In genomic region chr1:109383087-109383779, GRCh38 we compare ENCODE assay signal across 18 cellular contexts. TPM values are rescaled to one million over a fixed set of nuclear protein-coding genes. Genes with fewer than 3 reads are reported as not detected.
DNase-seq lines count a peak whose midpoint lies in the region; ATAC-seq and TF ChIP-seq lines count a peak whose summit lies in the region.
"Had no signal": no experiment of that assay in that cellular context is flagged by ENCODE, and none has a peak within 500 bp of the region (broad histone marks: within the 10 kb centered on the region; RNA-seq: fewer than 3 reads in every experiment).

No MANE protein-coding gene starts in this region.

- H3K27me3 ChIP-seq in left ventricle myocardium inferior (ENCODE audit: low read depth) (no peaks in the 10 kb centered on the region), trophoblast cell (ENCODE audit: insufficient read depth, low read length) (no peaks in the 10 kb centered on the region), vagina (no peaks in the 10 kb centered on the region)

- H3K9me3 ChIP-seq in left ventricle myocardium inferior (replicated peaks) (no peaks in the 10 kb centered on the region), trophoblast cell (ENCODE audit: insufficient read depth, low read depth, low read length) (no peaks in the 10 kb centered on the region), vagina (no peaks in the 10 kb centered on the region)

- H3K4ac ChIP-seq in trophoblast cell (ENCODE audit: low read depth, low read length) = no peak overlapping the region

- no peak overlapping the region for H3K4me3 ChIP-seq in left ventricle myocardium inferior
- no peak overlapping the region for H3K4me3 ChIP-seq in trophoblast cell (ENCODE audit: low read depth, low read length)
- no peak overlapping the region for H3K4me3 ChIP-seq in vagina

- H3K4me3 Mint-ChIP-seq in activated CD4-positive, alpha-beta memory T cell treated with anti-CD3 and anti-CD28 coated beads, Interleukin-2, amount 10 ng/mL, durations not matched to agents 7 days and 5 days = no peak overlapping the region
- H3K4me3 Mint-ChIP-seq: CD8-positive, alpha-beta T cell; central memory CD8-positive, alpha-beta T cell had no signal

- H3K9me3 Mint-ChIP-seq in activated CD4-positive, alpha-beta memory T cell treated with anti-CD3 and anti-CD28 coated beads, Interleukin-2, amount 10 ng/mL, durations not matched to agents 7 days and 5 days = no peaks in the 10 kb centered on the region
- H3K9me3 Mint-ChIP-seq: CD8-positive, alpha-beta T cell; central memory CD8-positive, alpha-beta T cell had no signal

- no peak overlapping the region for H4K12ac ChIP-seq in trophoblast cell (ENCODE audit: low read depth, low read length)

- no CpG with 5 or more reads among the region's 2 CpGs for WGBS in trophoblast cell (ENCODE audit: extremely low coverage, insufficient coverage, insufficient read length)

- H3K9ac ChIP-seq in trophoblast cell (ENCODE audit: low read length) = no peak overlapping the region

- no peak overlapping the region for H3K14ac ChIP-seq in trophoblast cell (ENCODE audit: low read length)

- TF ChIP-seq CTCF in left ventricle myocardium inferior (IDR thresholded peaks at IDR 0.05; ENCODE audit: borderline replicate concordance) (no peak), vagina (IDR thresholded peaks at IDR 0.05) (no peak)

- POLR2A ChIA-PET in activated CD4-positive, alpha-beta memory T cell treated with anti-CD3 and anti-CD28 coated beads, Interleukin-2, amount 10 ng/mL, durations not matched to agents 7 days and 5 days (lab: Charles Lee) = interaction anchor here (1.5 kb wide), 1 partner anchor 43 kb away, joined by 3 read pairs; the partner anchor contains the start of gene PSMA5

- peaks cover 9% of the 10 kb centered on the region for H3K79me2 ChIP-seq in trophoblast cell (ENCODE audit: control insufficient read depth, insufficient read depth, low read length, poor library complexity)

- no peak overlapping the region for H4K8ac ChIP-seq in trophoblast cell (ENCODE audit: low read depth, low read length)

- no peak overlapping the region for H2AFZ ChIP-seq in trophoblast cell (ENCODE audit: insufficient read depth, low read length, poor library complexity)

- no peak overlapping the region for H2BK12ac ChIP-seq in trophoblast cell (ENCODE audit: low read length)

- H3K4me1 Mint-ChIP-seq in activated CD4-positive, alpha-beta memory T cell treated with anti-CD3 and anti-CD28 coated beads, Interleukin-2, amount 10 ng/mL, durations not matched to agents 7 days and 5 days = peaks cover 4% of the 10 kb centered on the region
- H3K4me1 Mint-ChIP-seq: central memory CD8-positive, alpha-beta T cell had no signal

- H3K27me3 Mint-ChIP-seq in activated CD4-positive, alpha-beta memory T cell treated with anti-CD3 and anti-CD28 coated beads, Interleukin-2, amount 10 ng/mL, durations not matched to agents 7 days and 5 days = peaks cover 6% of the 10 kb centered on the region
- H3K27me3 Mint-ChIP-seq: central memory CD8-positive, alpha-beta T cell had no signal

- no peak overlapping the region for H3K23ac ChIP-seq in trophoblast cell (ENCODE audit: low read length)

- no peak overlapping the region for H3K18ac ChIP-seq in trophoblast cell (ENCODE audit: low read length)

- H2AK5ac ChIP-seq in trophoblast cell (ENCODE audit: low read length) = no peak overlapping the region

- peaks cover 2% of the 10 kb centered on the region for H3K79me1 ChIP-seq in trophoblast cell (ENCODE audit: low read length)

- H3K4me1 ChIP-seq in left ventricle myocardium inferior (peaks cover 91% of the 10 kb centered on the region), trophoblast cell (ENCODE audit: control insufficient read depth in 1 of 2, insufficient read depth in 2 of 2, low read length in 2 of 2) (peaks cover 2 to 8% of the 10 kb centered on the region in 2 experiments), vagina (no peaks in the 10 kb centered on the region)

- peak; percentile 21 for ATAC-seq in Right ventricle myocardium superior (ENCODE audit: poor library complexity)
- no peak for ATAC-seq in left cardiac atrium
- ATAC-seq: CD8-positive, alpha-beta T cell; esophagus mucosa; stimulated activated naive CD8-positive, alpha-beta T cell treated with anti-CD3 and anti-CD28 coated beads, Interleukin-15, Interleukin-2, amounts not matched to agents 100 U/mL and 50 U/mL, for 24 hours had no signal

- no peak overlapping the region for H2BK5ac ChIP-seq in trophoblast cell (ENCODE audit: low read depth, low read length, poor library complexity)

- intact Hi-C loops in Right ventricle myocardium superior (cut with DNase I) = no loop called here
- intact Hi-C loops in left cardiac atrium (cut with DNase I) = no loop called here
- intact Hi-C loops in left ventricle myocardium inferior (cut with micrococcal nuclease) = no loop called here
- intact Hi-C loops in vagina (cut with DNase I) = no loop called here

- no peak overlapping the region for H4K91ac ChIP-seq in trophoblast cell (ENCODE audit: low read depth, low read length)

- H3K4me2 ChIP-seq in trophoblast cell (ENCODE audit: low read length) = no peak overlapping the region

- H3K36me3 ChIP-seq in left ventricle myocardium inferior (no peaks in the 10 kb centered on the region), trophoblast cell (ENCODE audit: control insufficient read depth in 1 of 2, insufficient read depth in 2 of 2, low read length in 2 of 2) (peaks cover 2 to 6% of the 10 kb centered on the region in 2 experiments), vagina (no peaks in the 10 kb centered on the region)

- no peaks in the 10 kb centered on the region for H3K36me3 Mint-ChIP-seq in activated CD4-positive, alpha-beta memory T cell treated with anti-CD3 and anti-CD28 coated beads, Interleukin-2, amount 10 ng/mL, durations not matched to agents 7 days and 5 days (ENCODE audit: low read depth)
- H3K36me3 Mint-ChIP-seq: CD8-positive, alpha-beta T cell had no signal

- DNase-seq in Right ventricle myocardium superior = no peak
- no peak for DNase-seq in left cardiac atrium
- DNase-seq in left ventricle myocardium inferior = no peak
- peak; percentile 10 to 53 for DNase-seq in trophoblast cell
- DNase-seq in vagina (ENCODE audit: extremely low spot score in 2 of 2) = no peak
- DNase-seq in ureter (ENCODE audit: low spot score) = no peak
- DNase-seq in activated CD4-positive, alpha-beta memory T cell treated with anti-CD3 and anti-CD28 coated beads, Interleukin-2, amount 10 ng/mL, durations not matched to agents 7 days and 5 days = no peak
- no peak for DNase-seq in COR-L47 (lab: John Stamatoyannopoulos, UW)
- DNase-seq: activated gamma-delta T cell; CD8-positive, alpha-beta T cell; GF-D8; KG1; NCI-H1436 treated with DMSO at 0.1 percent for 48 hours; retina; stimulated activated naive CD8-positive, alpha-beta T cell treated with anti-CD3 and anti-CD28 coated beads, Interleukin-15, Interleukin-2, amounts not matched to agents 100 U/mL and 50 U/mL, for 24 hours; T1000 had no signal

- peak overlapping the region; percentile 79 for H3K27ac ChIP-seq in left ventricle myocardium inferior (replicated peaks)
- peak overlapping the region; percentile 27 for H3K27ac ChIP-seq in trophoblast cell (ENCODE audit: low read depth, low read length)
- peak overlapping the region; percentile 8 for H3K27ac ChIP-seq in vagina

- no peak overlapping the region for H3K27ac Mint-ChIP-seq in activated CD4-positive, alpha-beta memory T cell treated with anti-CD3 and anti-CD28 coated beads, Interleukin-2, amount 10 ng/mL, durations not matched to agents 7 days and 5 days
- H3K27ac Mint-ChIP-seq: CD8-positive, alpha-beta T cell had no signal

- CTCF ChIA-PET in activated CD4-positive, alpha-beta memory T cell treated with anti-CD3 and anti-CD28 coated beads, Interleukin-2, amount 10 ng/mL, durations not matched to agents 7 days and 5 days (lab: Charles Lee) = interaction anchor here (1.4 to 2.1 kb wide), 3 partner anchors 8 to 105 kb away, joined by 4 to 9 read pairs (median 4); no protein-coding TSS in a partner anchor

- TF ChIP-seq POLR2A in vagina (IDR thresholded peaks at IDR 0.05) = no peak

- H2BK120ac ChIP-seq in trophoblast cell (ENCODE audit: insufficient read depth, low read length, poor library complexity) = no peak overlapping the region

RNA-seq across cellular contexts. Expression of gene SORT1, which starts 14.5 kb away (rescaled TPM):
- total RNA-seq in Right ventricle myocardium superior (127 TPM), left cardiac atrium (100 to 1,000 TPM; 139 to 157 TPM), left ventricle myocardium inferior (146 TPM), vagina (30.7 TPM), ureter (63.8 TPM)
- polyA plus RNA-seq in trophoblast cell (2013) = 93.6 and 96.6 TPM in 2 replicates
- total RNA-seq in activated CD4-positive, alpha-beta memory T cell treated with anti-CD3 and anti-CD28 coated beads, Interleukin-2, amount 10 ng/mL, durations not matched to agents 7 days and 5 days = 1 to 10 TPM; 3.2 to 4.5 TPM

RNA-seq across cellular contexts. Expression of gene PSMA5, which starts 43.0 kb away (rescaled TPM):
- 56.8 TPM for total RNA-seq in Right ventricle myocardium superior
- 10 to 100 TPM; 41.5 to 62.8 TPM for total RNA-seq in left cardiac atrium
- 49.9 TPM for total RNA-seq in left ventricle myocardium inferior
- 72.9 and 74.4 TPM in 2 replicates for polyA plus RNA-seq in trophoblast cell (2013)
- total RNA-seq in vagina = 23.1 TPM
- total RNA-seq in ureter = 78.1 TPM
- 100 to 1,000 TPM; 170 to 189 TPM for total RNA-seq in activated CD4-positive, alpha-beta memory T cell treated with anti-CD3 and anti-CD28 coated beads, Interleukin-2, amount 10 ng/mL, durations not matched to agents 7 days and 5 days

Comparison
In these comparisons a context has a peak if more than half of its experiments do, and no peak if none do; other contexts are left out.
1. DNase-seq: peak in trophoblast cell (2 of 2); none in Right ventricle myocardium superior (single experiment), left cardiac atrium (single experiment), left ventricle myocardium inferior (single experiment), vagina (0 of 2), ureter (single experiment), activated CD4-positive, alpha-beta memory T cell treated with anti-CD3 and anti-CD28 coated beads, Interleukin-2, amount 10 ng/mL, durations not matched to agents 7 days and 5 days (single experiment) and COR-L47 (single experiment).
2. H3K27ac ChIP-seq: peak in every context shown above with its lines; median percentile 79 in left ventricle myocardium inferior; 27 in trophoblast cell; 8 in vagina.